ENCODE assay signal across 8 cellular contexts in genomic region chr20:35284267-35284991, GRCh38. TPM values are rescaled to one million over a fixed set of nuclear protein-coding genes. Genes with fewer than 3 reads are reported as not detected.
DNase-seq lines count a peak whose midpoint lies in the region; ATAC-seq and TF ChIP-seq lines count a peak whose summit lies in the region.

Gene EIF6 (minus strand): TSS chr20:35284772. CDS start chr20:35284487, 285 bp downstream.

- peaks cover 8% of the 10 kb centered on the region; the same call in 1 of the 2 replicates for H4K20me1 ChIP-seq in Karpas-422 (ENCODE audit: insufficient read depth, low read depth, low read length)

- peaks cover 29% of the 10 kb centered on the region for H3K4me1 Mint-ChIP-seq in Calu3 (ENCODE audit: low read depth, unreplicated experiment)
- H3K4me1 Mint-ChIP-seq in natural killer cell treated with Interleukin-12 subunit alpha and Interleukin-12 subunit beta and Interleukin-15 and Interleukin-18, amount 100 ng/mL, for 72 hours (ENCODE audit: low read depth in 2 of 2): peaks cover 24 to 25% of the 10 kb centered on the region in 2 donors

- no peaks in the 10 kb centered on the region for H3K9me2 ChIP-seq in Karpas-422 (replicated peaks; ENCODE audit: insufficient read depth, low read length)

- H3K4me3 Mint-ChIP-seq in Calu3 (ENCODE audit: low read depth, unreplicated experiment): peak within 1 kb of the TSS; percentile 83
- peak within 1 kb of the TSS; percentile 96 for H3K4me3 Mint-ChIP-seq in natural killer cell treated with Interleukin-12 subunit alpha and Interleukin-12 subunit beta and Interleukin-15 and Interleukin-18, amount 100 ng/mL, for 72 hours

- H2AFZ ChIP-seq in Karpas-422 (ENCODE audit: low read length): peak within 1 kb of the TSS; percentile 85

- H3K27me3 ChIP-seq in Karpas-422 (ENCODE audit: low read length) (no peaks in the 10 kb centered on the region), RWPE2 (ENCODE audit: insufficient read depth, poor library complexity, severe bottlenecking) (no peaks in the 10 kb centered on the region)

- peaks cover 69% of the 10 kb centered on the region for H3K36me3 Mint-ChIP-seq in Calu3 (ENCODE audit: insufficient read depth, unreplicated experiment)
- H3K36me3 Mint-ChIP-seq in natural killer cell treated with Interleukin-12 subunit alpha and Interleukin-12 subunit beta and Interleukin-15 and Interleukin-18, amount 100 ng/mL, for 72 hours: peaks cover 8% of the 10 kb centered on the region

- H3K9ac ChIP-seq in Karpas-422 (ENCODE audit: low read length): peak within 1 kb of the TSS; percentile 88

- H3K27ac Mint-ChIP-seq in Calu3 (ENCODE audit: unreplicated experiment): peak within 1 kb of the TSS; percentile 77
- H3K27ac Mint-ChIP-seq in natural killer cell treated with Interleukin-12 subunit alpha and Interleukin-12 subunit beta and Interleukin-15 and Interleukin-18, amount 100 ng/mL, for 72 hours: peak within 1 kb of the TSS; percentile 93 to 94

- DNase-seq in Calu3 (peak; percentile 95), Karpas-422 (peak; percentile 95), RWPE2 (ENCODE audit: low spot score) (peak; percentile 97), fibroblast of the aortic adventitia (ENCODE audit: low read depth) (peak; percentile 83)
- peak; percentile 61 for DNase-seq in activated T-helper 9 cell treated with anti-CD3 and anti-CD28 coated beads, Interleukin-2, amount 50 U/mL, for 16 hours (ENCODE audit: low read depth)
- peak; percentile 91 for DNase-seq in natural killer cell treated with Interleukin-12 subunit alpha and Interleukin-12 subunit beta and Interleukin-15 and Interleukin-18, amount 100 ng/mL, for 72 hours (ENCODE audit: low spot score)
- DNase-seq in stimulated activated naive CD8-positive, alpha-beta T cell treated with anti-CD3 and anti-CD28 coated beads, Interleukin-15, Interleukin-2, amounts not matched to agents 100 U/mL and 50 U/mL, for 24 hours: peak; percentile 86

- no peaks in the 10 kb centered on the region for H3K9me3 Mint-ChIP-seq in Calu3 (ENCODE audit: low read depth, unreplicated experiment)
- no peaks in the 10 kb centered on the region for H3K9me3 Mint-ChIP-seq in natural killer cell treated with Interleukin-12 subunit alpha and Interleukin-12 subunit beta and Interleukin-15 and Interleukin-18, amount 100 ng/mL, for 72 hours

- CTCF ChIA-PET in Calu3 (lab: Charles Lee): interaction anchor here (0.6 to 2.1 kb wide), 8 partner anchors 9 to 139 kb away, joined by 3 to 25 read pairs (median 5); no protein-coding TSS in a partner anchor

- H3K4me1 ChIP-seq in Karpas-422 (ENCODE audit: low read length) (peaks cover 13% of the 10 kb centered on the region), RWPE2 (ENCODE audit: insufficient read depth, poor library complexity, severe bottlenecking) (peaks cover 22% of the 10 kb centered on the region)

- peaks cover 32% of the 10 kb centered on the region for H3K79me2 ChIP-seq in Karpas-422 (ENCODE audit: low read length)

- H3K9me3 ChIP-seq in Karpas-422 (ENCODE audit: low read length) (no peaks in the 10 kb centered on the region), RWPE2 (ENCODE audit: severe bottlenecking) (no peaks in the 10 kb centered on the region)

- H3K4me3 ChIP-seq in Karpas-422 (ENCODE audit: low read length) (peak within 1 kb of the TSS; percentile 94), RWPE2 (ENCODE audit: severe bottlenecking) (peak within 1 kb of the TSS; percentile 71), fibroblast of the aortic adventitia (ENCODE audit: low read depth, low read length) (peak within 1 kb of the TSS; percentile 87)

- peaks cover 20% of the 10 kb centered on the region for H3K36me3 ChIP-seq in Karpas-422 (ENCODE audit: insufficient read depth, low read length)
- peaks cover 46% of the 10 kb centered on the region for H3K36me3 ChIP-seq in RWPE2 (ENCODE audit: low read depth)

- no peaks in the 10 kb centered on the region for H3K27me3 Mint-ChIP-seq in Calu3 (ENCODE audit: unreplicated experiment)
- no peaks in the 10 kb centered on the region for H3K27me3 Mint-ChIP-seq in natural killer cell treated with Interleukin-12 subunit alpha and Interleukin-12 subunit beta and Interleukin-15 and Interleukin-18, amount 100 ng/mL, for 72 hours

- intact Hi-C loops in Calu3 (cut with micrococcal nuclease; ENCODE audit: unreplicated experiment): loop anchor here (1.0 kb wide), 1 partner anchor 20 kb away; no protein-coding TSS in a partner anchor

- TF ChIP-seq CTCF in Calu3 (IDR thresholded peaks at IDR 0.05; ENCODE audit: unreplicated experiment): no peak
- no peak for TF ChIP-seq CTCF in RWPE2 (IDR thresholded peaks at IDR 0.05; ENCODE audit: poor library complexity, severe bottlenecking)
- TF ChIP-seq CTCF in fibroblast of the aortic adventitia (IDR thresholded peaks at IDR 0.05; ENCODE audit: insufficient read depth, low read length): no peak

- BruUV-seq in Calu3 (replicated peaks; lab: Mats Ljungman, UMichigan): no TSS peak

- H3K27ac ChIP-seq in Karpas-422 (ENCODE audit: low read length): peak within 1 kb of the TSS; percentile 50; the same call in 1 of the 2 replicates
- peak within 1 kb of the TSS; percentile 88 for H3K27ac ChIP-seq in RWPE2 (ENCODE audit: poor library complexity, severe bottlenecking)

- ATAC-seq in GM21515 (IDR thresholded peaks at IDR 0.05; ENCODE audit: unreplicated experiment) (peak; percentile 71), RWPE2 (ENCODE audit: low read depth) (peak; percentile 89)
- peak; percentile 93 to 94 for ATAC-seq in natural killer cell treated with Interleukin-12 subunit alpha and Interleukin-12 subunit beta and Interleukin-15 and Interleukin-18, amount 100 ng/mL, for 72 hours
- peak; percentile 93 for ATAC-seq in stimulated activated naive CD8-positive, alpha-beta T cell treated with anti-CD3 and anti-CD28 coated beads, Interleukin-15, Interleukin-2, amounts not matched to agents 100 U/mL and 50 U/mL, for 24 hours

- peak within 1 kb of the TSS; percentile 86 for H3K4me2 ChIP-seq in Karpas-422 (ENCODE audit: low read depth, low read length, poor library complexity, severe bottlenecking)

RNA-seq across cellular contexts. Expression of gene EIF6, which starts in this region (rescaled TPM):
- total RNA-seq in Calu3 (2022) (271 and 317 TPM in 2 replicates), fibroblast of the aortic adventitia (ENCODE audit: low replicate concordance) (17.0 and 120 TPM in 2 replicates)
- total RNA-seq in Karpas-422 (2014; rRNA removed; shearing (Covaris generic); ENCODE audit: low replicate concordance): 150 and 168 TPM in 2 replicates
- total RNA-seq in natural killer cell treated with Interleukin-12 subunit alpha and Interleukin-12 subunit beta and Interleukin-15 and Interleukin-18, amount 100 ng/mL, for 72 hours: 100 to 1,000 TPM; 154 to 233 TPM

Comparison
In these comparisons a context has a peak if more than half of its experiments do, and no peak if none do; other contexts are left out.
1. Peak in every context shown above with its lines: DNase-seq, ATAC-seq, H3K4me3 ChIP-seq and H3K27ac ChIP-seq.